Comparison of ENCODE assay signal across 26 cellular contexts in genomic region chr16:46729326-46729995, GRCh38. TPM values are rescaled to one million over a fixed set of nuclear protein-coding genes. Genes with fewer than 3 reads are reported as not detected.
DNase-seq lines count a peak whose midpoint lies in the region; ATAC-seq and TF ChIP-seq lines count a peak whose summit lies in the region.
"Had no signal": no experiment of that assay in that cellular context is flagged by ENCODE, and none has a peak within 500 bp of the region (broad histone marks: within the 10 kb centered on the region; RNA-seq: fewer than 3 reads in every experiment).

No MANE protein-coding gene starts in this region.

- H3K36me3 ChIP-seq in left ventricle myocardium inferior (peaks cover 52% of the 10 kb centered on the region), suprapubic skin (no peaks in the 10 kb centered on the region), colonic mucosa (no peaks in the 10 kb centered on the region)
- H3K36me3 ChIP-seq: BE2C had no signal

- H3K27me3 ChIP-seq in left ventricle myocardium inferior (ENCODE audit: low read depth) (no peaks in the 10 kb centered on the region), suprapubic skin (no peaks in the 10 kb centered on the region), colonic mucosa (no peaks in the 10 kb centered on the region)
- H3K27me3 ChIP-seq: BE2C had no signal

- no peak for TF ChIP-seq EP300 in suprapubic skin (IDR thresholded peaks at IDR 0.05)

- H3K4me1 ChIP-seq in left ventricle myocardium inferior (peaks cover 68% of the 10 kb centered on the region), suprapubic skin (no peaks in the 10 kb centered on the region), colonic mucosa (no peaks in the 10 kb centered on the region)

- H3K4me3 ChIP-seq in left ventricle myocardium inferior = no peak overlapping the region
- H3K4me3 ChIP-seq in coronary artery = no peak overlapping the region
- H3K4me3 ChIP-seq in suprapubic skin = no peak overlapping the region
- no peak overlapping the region for H3K4me3 ChIP-seq in colonic mucosa
- H3K4me3 ChIP-seq: GM12878, GM23338, SK-N-MC had no signal

- intact Hi-C loops in left ventricle myocardium inferior (cut with micrococcal nuclease) = no loop called here
- intact Hi-C loops in left ventricle myocardium superior (cut with micrococcal nuclease) = no loop called here
- intact Hi-C loops in colonic mucosa (cut with DNase I) = no loop called here

- no peaks in the 10 kb centered on the region for H3K9me3 ChIP-seq in left ventricle myocardium inferior (replicated peaks)
- H3K9me3 ChIP-seq in suprapubic skin = no peaks in the 10 kb centered on the region
- no peaks in the 10 kb centered on the region for H3K9me3 ChIP-seq in colonic mucosa
- H3K9me3 ChIP-seq: BE2C had no signal

- no peak for ATAC-seq in left ventricle myocardium superior
- ATAC-seq in left lobe of liver = no peak
- ATAC-seq in omental fat pad (ENCODE audit: low FRiP score) = no peak
- ATAC-seq: GM12878, GM23338, Panc1 had no signal

- DNase-seq in left ventricle myocardium inferior (no peak), left ventricle myocardium superior (no peak), coronary artery (ENCODE audit: low spot score) (peak; percentile 57), left lobe of liver (ENCODE audit: low spot score) (peak; percentile 30), suprapubic skin (ENCODE audit: low spot score in 2 of 2) (peak; percentile 44 to 63), colonic mucosa (no peak), omental fat pad (ENCODE audit: low spot score) (no peak)
- DNase-seq: BE2C; CD4-positive, CD25-positive, alpha-beta regulatory T cell; DMS53; H9; Karpas-422; NCI-H1092; NCI-H1417 treated with DMSO at 0.1 percent for 48 hours; NCI-H1694 treated with DMSO at 0.1 percent for 48 hours; NCI-H2081; NCI-H2171; NCI-H226; NCI-H510A; NCI-H69; SIG-M5 had no signal

- peak overlapping the region; percentile 64 for H3K27ac ChIP-seq in left ventricle myocardium inferior (replicated peaks)
- no peak overlapping the region for H3K27ac ChIP-seq in coronary artery
- no peak overlapping the region for H3K27ac ChIP-seq in suprapubic skin
- no peak overlapping the region for H3K27ac ChIP-seq in colonic mucosa
- H3K27ac ChIP-seq: RWPE1, SK-N-MC had no signal

- 80% methylated on average over 4 of the region's 7 CpGs for WGBS in suprapubic skin

- TF ChIP-seq POLR2A in suprapubic skin (IDR thresholded peaks at IDR 0.05) = no peak

- no peak for TF ChIP-seq CTCF in left ventricle myocardium inferior (IDR thresholded peaks at IDR 0.05; ENCODE audit: borderline replicate concordance)
- no peak for TF ChIP-seq CTCF in coronary artery (IDR thresholded peaks at IDR 0.05)
- TF ChIP-seq CTCF in suprapubic skin (IDR thresholded peaks at IDR 0.05) = no peak
- TF ChIP-seq CTCF in colonic mucosa (IDR thresholded peaks at IDR 0.05) = no peak
- TF ChIP-seq CTCF in omental fat pad (IDR thresholded peaks at IDR 0.05) = no peak

- H3K9ac ChIP-seq in colonic mucosa (ENCODE audit: low read depth in 2 of 2, low read length in 2 of 2) = no peak overlapping the region

RNA-seq across cellular contexts. Expression of gene MYLK3, which starts 18.7 kb away (rescaled TPM):
- total RNA-seq in left ventricle myocardium inferior (256 TPM), left ventricle myocardium superior (274 TPM), left lobe of liver (0.08 TPM), suprapubic skin (under 1 TPM in 2 of 4 donors, not detected in 2; 0.13 to 0.32 TPM), colonic mucosa (under 1 TPM in 1 of 2 donors, not detected in 1; 0.58 TPM), omental fat pad (under 1 TPM in 2 of 4 donors, not detected in 2; 0.38 to 0.48 TPM)
- total RNA-seq: CD4-positive, CD25-positive, alpha-beta regulatory T cell had no signal

RNA-seq across cellular contexts. Expression of gene ORC6, which starts 40.0 kb away (rescaled TPM):
- total RNA-seq in left ventricle myocardium inferior = 1.4 TPM
- 1.3 TPM for total RNA-seq in left ventricle myocardium superior
- total RNA-seq in left lobe of liver = 0.65 TPM
- total RNA-seq in suprapubic skin = 1 to 10 TPM; 1.8 to 3.2 (median 2.1) TPM
- total RNA-seq in colonic mucosa = 10 to 100 TPM in 1 of 2 donors, 1 to 10 TPM in 1; 6.8 to 28.4 TPM
- 1 to 10 TPM in 2 of 4 donors, under 1 TPM in 2; 0.63 to 3.1 (median 1.5) TPM for total RNA-seq in omental fat pad

RNA-seq across cellular contexts. Expression of gene VPS35, which starts 40.5 kb away (rescaled TPM):
- total RNA-seq in left ventricle myocardium inferior (74.6 TPM), left ventricle myocardium superior (89.2 TPM), left lobe of liver (25.4 TPM), suprapubic skin (10 to 100 TPM; 49.1 to 74.8 (median 60.7) TPM), colonic mucosa (100 to 1,000 TPM; 121 to 124 TPM), omental fat pad (10 to 100 TPM; 49.4 to 74.5 (median 63.0) TPM)

Comparison
In these comparisons a context has a peak if more than half of its experiments do, and no peak if none do; other contexts are left out.
1. DNase-seq: peak in coronary artery (single experiment), left lobe of liver (single experiment) and suprapubic skin (2 of 2); none in left ventricle myocardium inferior (single experiment), left ventricle myocardium superior (single experiment), colonic mucosa (single experiment) and omental fat pad (single experiment).
2. RNA of gene MYLK3, which starts 18.7 kb away (total RNA-seq): 274 TPM in left ventricle myocardium superior (single experiment) and 256 TPM in left ventricle myocardium inferior (single experiment); 0.58 TPM in colonic mucosa, 0.38 to 0.48 TPM in omental fat pad, 0.13 to 0.32 TPM in suprapubic skin and 0.08 TPM in left lobe of liver (single experiment); every median in the first group is over 100 times any median in the second.